In genomic region chr3:135145581-135145980, GRCh38 we compare ENCODE assay signal across 1 cellular context.
TF ChIP-seq lines count a peak whose summit lies in the region.

No MANE protein-coding gene starts in this region.

TF ChIP-seq in HepG2, 621 proteins besides CTCF, POLR2A, EP300 and RAD21 (continued from another document):
- TF ChIP-seq, protein P1, sequence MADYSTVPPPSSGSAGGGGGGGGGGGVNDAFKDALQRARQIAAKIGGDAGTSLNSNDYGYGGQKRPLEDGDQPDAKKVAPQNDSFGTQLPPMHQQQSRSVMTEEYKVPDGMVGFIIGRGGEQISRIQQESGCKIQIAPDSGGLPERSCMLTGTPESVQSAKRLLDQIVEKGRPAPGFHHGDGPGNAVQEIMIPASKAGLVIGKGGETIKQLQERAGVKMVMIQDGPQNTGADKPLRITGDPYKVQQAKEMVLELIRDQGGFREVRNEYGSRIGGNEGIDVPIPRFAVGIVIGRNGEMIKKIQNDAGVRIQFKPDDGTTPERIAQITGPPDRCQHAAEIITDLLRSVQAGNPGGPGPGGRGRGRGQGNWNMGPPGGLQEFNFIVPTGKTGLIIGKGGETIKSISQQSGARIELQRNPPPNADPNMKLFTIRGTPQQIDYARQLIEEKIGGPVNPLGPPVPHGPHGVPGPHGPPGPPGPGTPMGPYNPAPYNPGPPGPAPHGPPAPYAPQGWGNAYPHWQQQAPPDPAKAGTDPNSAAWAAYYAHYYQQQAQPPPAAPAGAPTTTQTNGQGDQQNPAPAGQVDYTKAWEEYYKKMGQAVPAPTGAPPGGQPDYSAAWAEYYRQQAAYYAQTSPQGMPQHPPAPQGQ (CRISPR knock-in tag; IDR thresholded peaks at IDR 0.05; ENCODE audit: borderline replicate concordance) = no peak
- TF ChIP-seq, protein P2, sequence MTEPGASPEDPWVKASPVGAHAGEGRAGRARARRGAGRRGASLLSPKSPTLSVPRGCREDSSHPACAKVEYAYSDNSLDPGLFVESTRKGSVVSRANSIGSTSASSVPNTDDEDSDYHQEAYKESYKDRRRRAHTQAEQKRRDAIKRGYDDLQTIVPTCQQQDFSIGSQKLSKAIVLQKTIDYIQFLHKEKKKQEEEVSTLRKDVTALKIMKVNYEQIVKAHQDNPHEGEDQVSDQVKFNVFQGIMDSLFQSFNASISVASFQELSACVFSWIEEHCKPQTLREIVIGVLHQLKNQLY (CRISPR knock-in tag; IDR thresholded peaks at IDR 0.05) = no peak
- TF ChIP-seq ZNF652 (CRISPR knock-in tag; IDR thresholded peaks at IDR 0.05; ENCODE audit: borderline replicate concordance, low read depth) (no peak), ELF4 (CRISPR knock-in tag; IDR thresholded peaks at IDR 0.05; ENCODE audit: borderline replicate concordance) (no peak), ZBTB20 (CRISPR knock-in tag; IDR thresholded peaks at IDR 0.05; ENCODE audit: borderline replicate concordance, low read depth) (no peak), KMT2A (CRISPR knock-in tag; IDR thresholded peaks at IDR 0.05) (no peak), SRSF4 (IDR thresholded peaks at IDR 0.05; ENCODE audit: low read depth, low read length, poor library complexity, severe bottlenecking) (no peak), SUZ12 (IDR thresholded peaks at IDR 0.05; ENCODE audit: low read depth, low read length) (no peak), MAF1 (CRISPR knock-in tag; IDR thresholded peaks at IDR 0.05; ENCODE audit: borderline replicate concordance) (no peak), RXRB (CRISPR knock-in tag; IDR thresholded peaks at IDR 0.05; ENCODE audit: borderline replicate concordance) (no peak), ZNF232 (CRISPR knock-in tag; IDR thresholded peaks at IDR 0.05; ENCODE audit: borderline replicate concordance) (no peak), HOXA5 (CRISPR knock-in tag; IDR thresholded peaks at IDR 0.05) (no peak)
